1 cellular context compared by ENCODE assay signal in genomic region chr3:133038089-133038730, GRCh38.
TF ChIP-seq lines count a peak whose summit lies in the region.

TSS of gene TMEM108 (plus strand) at chr3:133038391.

TF ChIP-seq in HEK293, 187 proteins besides CTCF, POLR2A, EP300 and RAD21 (continued from another document):
- TF ChIP-seq, protein P1, sequence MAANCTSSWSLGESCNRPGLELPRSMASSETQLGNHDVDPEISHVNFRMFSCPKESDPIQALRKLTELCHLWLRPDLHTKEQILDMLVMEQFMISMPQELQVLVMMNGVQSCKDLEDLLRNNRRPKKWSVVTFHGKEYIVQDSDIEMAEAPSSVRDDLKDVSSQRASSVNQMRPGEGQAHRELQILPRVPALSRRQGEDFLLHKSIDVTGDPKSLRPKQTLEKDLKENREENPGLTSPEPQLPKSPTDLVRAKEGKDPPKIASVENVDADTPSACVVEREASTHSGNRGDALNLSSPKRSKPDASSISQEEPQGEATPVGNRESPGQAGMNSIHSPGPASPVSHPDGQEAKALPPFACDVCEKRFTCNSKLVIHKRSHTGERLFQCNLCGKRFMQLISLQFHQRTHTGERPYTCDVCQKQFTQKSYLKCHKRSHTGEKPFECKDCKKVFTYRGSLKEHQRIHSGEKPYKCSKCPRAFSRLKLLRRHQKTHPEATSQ (tag by site-specific recombination; IDR thresholded peaks at IDR 0.05), result no peak
- TF ChIP-seq ZBTB20 (tag by site-specific recombination; IDR thresholded peaks at IDR 0.05) (peak; percentile 56; the same call in 1 of the 2 replicates), ZNF777 (tag by site-specific recombination; IDR thresholded peaks at IDR 0.05; ENCODE audit: borderline replicate concordance) (peak; percentile 89), ZNF239 (tag by site-specific recombination; IDR thresholded peaks at IDR 0.05) (no peak), ZNF549 (tag by site-specific recombination; IDR thresholded peaks at IDR 0.05) (no peak), ZNF670 (tag by site-specific recombination; IDR thresholded peaks at IDR 0.05; ENCODE audit: low read depth) (no peak), ZNF449 (tag by site-specific recombination; IDR thresholded peaks at IDR 0.05) (peak; percentile 40; the same call in 1 of the 2 replicates), ZNF585B (tag by site-specific recombination; IDR thresholded peaks at IDR 0.05) (no peak), REST (tag by site-specific recombination; IDR thresholded peaks at IDR 0.05) (no peak), ZFP37 (tag by site-specific recombination; IDR thresholded peaks at IDR 0.05) (no peak), ZNF202 (tag by site-specific recombination; IDR thresholded peaks at IDR 0.05; ENCODE audit: borderline replicate concordance) (no peak), KLF8 (tag by site-specific recombination; IDR thresholded peaks at IDR 0.05) (peak; percentile 21; the same call in 1 of the 2 replicates), ZNF514 (tag by site-specific recombination; IDR thresholded peaks at IDR 0.05) (no peak), ZNF626 (tag by site-specific recombination; IDR thresholded peaks at IDR 0.05) (no peak), KLF1 (tag by site-specific recombination; IDR thresholded peaks at IDR 0.05) (peak; percentile 29; the same call in 1 of the 2 replicates), ZNF510 (tag by site-specific recombination; IDR thresholded peaks at IDR 0.05; ENCODE audit: insufficient replicate concordance) (no peak), ZBTB44 (tag by site-specific recombination; IDR thresholded peaks at IDR 0.05) (no peak), ZNF311 (tag by site-specific recombination; IDR thresholded peaks at IDR 0.05; ENCODE audit: borderline replicate concordance) (no peak), HOXC10 (CRISPR knock-in tag; IDR thresholded peaks at IDR 0.05) (no peak), ZNF19 (tag by site-specific recombination; IDR thresholded peaks at IDR 0.05; ENCODE audit: low read depth) (no peak), ZNF747 (tag by site-specific recombination; IDR thresholded peaks at IDR 0.05) (no peak), ZNF266 (tag by site-specific recombination; IDR thresholded peaks at IDR 0.05; ENCODE audit: low read depth) (no peak), ZNF513 (tag by site-specific recombination; IDR thresholded peaks at IDR 0.05) (no peak), ZNF335 (tag by site-specific recombination; conservative IDR thresholded peaks at IDR 0.05) (peak; percentile 78), SCRT2 (tag by site-specific recombination; IDR thresholded peaks at IDR 0.05) (no peak), ZFP69B (tag by site-specific recombination; IDR thresholded peaks at IDR 0.05) (no peak), ZNF596 (tag by site-specific recombination; IDR thresholded peaks at IDR 0.05) (no peak), ZNF776 (tag by site-specific recombination; IDR thresholded peaks at IDR 0.05; ENCODE audit: borderline replicate concordance) (no peak), ZSCAN4 (tag by site-specific recombination; IDR thresholded peaks at IDR 0.05) (no peak), MEIS1 (CRISPR knock-in tag; IDR thresholded peaks at IDR 0.05; ENCODE audit: borderline replicate concordance) (no peak), ZEB2 (tag by site-specific recombination; IDR thresholded peaks at IDR 0.05) (no peak), ZNF830 (tag by site-specific recombination; IDR thresholded peaks at IDR 0.05; ENCODE audit: low read depth) (no peak), TRIM28 (IDR thresholded peaks at IDR 0.05; ENCODE audit: borderline replicate concordance, low read length) (no peak), SCRT1 (tag by site-specific recombination; IDR thresholded peaks at IDR 0.05; ENCODE audit: borderline replicate concordance) (no peak), ZNF157 (tag by site-specific recombination; IDR thresholded peaks at IDR 0.05) (no peak), ZBTB8A (tag by site-specific recombination; IDR thresholded peaks at IDR 0.05) (peak; percentile 33; the same call in 1 of the 2 replicates), SP7 (tag by site-specific recombination; IDR thresholded peaks at IDR 0.05) (no peak), IKZF3 (tag by site-specific recombination; IDR thresholded peaks at IDR 0.05) (no peak), ZNF433 (tag by site-specific recombination; IDR thresholded peaks at IDR 0.05; ENCODE audit: low read depth) (no peak), ZNF146 (tag by site-specific recombination; IDR thresholded peaks at IDR 0.05) (no peak), ZNF629 (tag by site-specific recombination; IDR thresholded peaks at IDR 0.05) (no peak), ZNF112 (tag by site-specific recombination; IDR thresholded peaks at IDR 0.05) (no peak), ZNF174 (tag by site-specific recombination; IDR thresholded peaks at IDR 0.05) (no peak), ZNF580 (tag by site-specific recombination; IDR thresholded peaks at IDR 0.05) (no peak), GFI1B (tag by site-specific recombination; IDR thresholded peaks at IDR 0.05) (no peak), ZNF658 (tag by site-specific recombination; IDR thresholded peaks at IDR 0.05) (no peak)
- TF ChIP-seq, protein P2, sequence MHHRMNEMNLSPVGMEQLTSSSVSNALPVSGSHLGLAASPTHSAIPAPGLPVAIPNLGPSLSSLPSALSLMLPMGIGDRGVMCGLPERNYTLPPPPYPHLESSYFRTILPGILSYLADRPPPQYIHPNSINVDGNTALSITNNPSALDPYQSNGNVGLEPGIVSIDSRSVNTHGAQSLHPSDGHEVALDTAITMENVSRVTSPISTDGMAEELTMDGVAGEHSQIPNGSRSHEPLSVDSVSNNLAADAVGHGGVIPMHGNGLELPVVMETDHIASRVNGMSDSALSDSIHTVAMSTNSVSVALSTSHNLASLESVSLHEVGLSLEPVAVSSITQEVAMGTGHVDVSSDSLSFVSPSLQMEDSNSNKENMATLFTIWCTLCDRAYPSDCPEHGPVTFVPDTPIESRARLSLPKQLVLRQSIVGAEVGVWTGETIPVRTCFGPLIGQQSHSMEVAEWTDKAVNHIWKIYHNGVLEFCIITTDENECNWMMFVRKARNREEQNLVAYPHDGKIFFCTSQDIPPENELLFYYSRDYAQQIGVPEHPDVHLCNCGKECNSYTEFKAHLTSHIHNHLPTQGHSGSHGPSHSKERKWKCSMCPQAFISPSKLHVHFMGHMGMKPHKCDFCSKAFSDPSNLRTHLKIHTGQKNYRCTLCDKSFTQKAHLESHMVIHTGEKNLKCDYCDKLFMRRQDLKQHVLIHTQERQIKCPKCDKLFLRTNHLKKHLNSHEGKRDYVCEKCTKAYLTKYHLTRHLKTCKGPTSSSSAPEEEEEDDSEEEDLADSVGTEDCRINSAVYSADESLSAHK (tag by site-specific recombination; IDR thresholded peaks at IDR 0.05), result no peak
- TF ChIP-seq, protein P3, sequence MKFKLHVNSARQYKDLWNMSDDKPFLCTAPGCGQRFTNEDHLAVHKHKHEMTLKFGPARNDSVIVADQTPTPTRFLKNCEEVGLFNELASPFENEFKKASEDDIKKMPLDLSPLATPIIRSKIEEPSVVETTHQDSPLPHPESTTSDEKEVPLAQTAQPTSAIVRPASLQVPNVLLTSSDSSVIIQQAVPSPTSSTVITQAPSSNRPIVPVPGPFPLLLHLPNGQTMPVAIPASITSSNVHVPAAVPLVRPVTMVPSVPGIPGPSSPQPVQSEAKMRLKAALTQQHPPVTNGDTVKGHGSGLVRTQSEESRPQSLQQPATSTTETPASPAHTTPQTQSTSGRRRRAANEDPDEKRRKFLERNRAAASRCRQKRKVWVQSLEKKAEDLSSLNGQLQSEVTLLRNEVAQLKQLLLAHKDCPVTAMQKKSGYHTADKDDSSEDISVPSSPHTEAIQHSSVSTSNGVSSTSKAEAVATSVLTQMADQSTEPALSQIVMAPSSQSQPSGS (tag by site-specific recombination; IDR thresholded peaks at IDR 0.05; ENCODE audit: low read depth), result no peak
TF ChIP-seq in HEK293: peak in this region for 18.
